ENCODE assay signal across 17 cellular contexts in genomic region chr16:88004391-88004790, GRCh38.
"Had no signal": no experiment of that assay in that cellular context is flagged by ENCODE, and none has a peak within 500 bp of the region (broad histone marks: within the 10 kb centered on the region; RNA-seq: fewer than 3 reads in every experiment).

No MANE protein-coding gene starts in this region.

- H3K36me3 ChIP-seq: colonic mucosa, WERI-Rb-1 had no signal

- H3K9me3 Mint-ChIP-seq: activated CD8-positive, alpha-beta T cell treated with anti-CD3 and anti-CD28 coated beads for 36 hours; activated naive CD4-positive, alpha-beta T cell treated with anti-CD3 and anti-CD28 coated beads for 36 hours; activated T-cell treated with anti-CD3 and anti-CD28 coated beads, Interleukin-2, amount 50 U/mL, for 24 hours; brain had no signal

- H3K27me3 Mint-ChIP-seq: activated CD8-positive, alpha-beta T cell treated with anti-CD3 and anti-CD28 coated beads for 36 hours; activated T-cell treated with anti-CD3 and anti-CD28 coated beads, Interleukin-2, amount 50 U/mL, for 24 hours had no signal

- H3K4me3 ChIP-seq: colonic mucosa, lower lobe of right lung, pancreas, testis, upper lobe of left lung had no signal

- H3K27me3 ChIP-seq: colonic mucosa, pancreas, testis, upper lobe of left lung had no signal

- H3K9me3 ChIP-seq: colonic mucosa, lower lobe of right lung, pancreas, testis, upper lobe of left lung had no signal

- H3K27ac ChIP-seq: colonic mucosa, lower lobe of right lung, pancreas, testis, upper lobe of left lung, WERI-Rb-1 had no signal

- H3K4me1 ChIP-seq: colonic mucosa, lower lobe of right lung, pancreas, testis, upper lobe of left lung had no signal

- H3K4me3 Mint-ChIP-seq: activated CD8-positive, alpha-beta T cell treated with anti-CD3 and anti-CD28 coated beads for 36 hours; activated naive CD4-positive, alpha-beta T cell treated with anti-CD3 and anti-CD28 coated beads for 36 hours; activated T-cell treated with anti-CD3 and anti-CD28 coated beads, Interleukin-2, amount 50 U/mL, for 24 hours; brain had no signal

- DNase-seq: activated T-cell treated with anti-CD3 and anti-CD28 coated beads, Interleukin-2, amount 50 U/mL, for 24 hours; central memory CD4-positive, alpha-beta T cell; colonic mucosa; foreskin melanocyte; hypothalamus; left colon; lower lobe of right lung; midbrain; pancreas; SW 1271; T-helper 2 cell; testis; upper lobe of left lung; WERI-Rb-1 had no signal

- H3K27ac Mint-ChIP-seq: activated CD8-positive, alpha-beta T cell treated with anti-CD3 and anti-CD28 coated beads for 36 hours had no signal
